Comparison of ENCODE assay signal across 8 cellular contexts in the genomic region with DNA sequence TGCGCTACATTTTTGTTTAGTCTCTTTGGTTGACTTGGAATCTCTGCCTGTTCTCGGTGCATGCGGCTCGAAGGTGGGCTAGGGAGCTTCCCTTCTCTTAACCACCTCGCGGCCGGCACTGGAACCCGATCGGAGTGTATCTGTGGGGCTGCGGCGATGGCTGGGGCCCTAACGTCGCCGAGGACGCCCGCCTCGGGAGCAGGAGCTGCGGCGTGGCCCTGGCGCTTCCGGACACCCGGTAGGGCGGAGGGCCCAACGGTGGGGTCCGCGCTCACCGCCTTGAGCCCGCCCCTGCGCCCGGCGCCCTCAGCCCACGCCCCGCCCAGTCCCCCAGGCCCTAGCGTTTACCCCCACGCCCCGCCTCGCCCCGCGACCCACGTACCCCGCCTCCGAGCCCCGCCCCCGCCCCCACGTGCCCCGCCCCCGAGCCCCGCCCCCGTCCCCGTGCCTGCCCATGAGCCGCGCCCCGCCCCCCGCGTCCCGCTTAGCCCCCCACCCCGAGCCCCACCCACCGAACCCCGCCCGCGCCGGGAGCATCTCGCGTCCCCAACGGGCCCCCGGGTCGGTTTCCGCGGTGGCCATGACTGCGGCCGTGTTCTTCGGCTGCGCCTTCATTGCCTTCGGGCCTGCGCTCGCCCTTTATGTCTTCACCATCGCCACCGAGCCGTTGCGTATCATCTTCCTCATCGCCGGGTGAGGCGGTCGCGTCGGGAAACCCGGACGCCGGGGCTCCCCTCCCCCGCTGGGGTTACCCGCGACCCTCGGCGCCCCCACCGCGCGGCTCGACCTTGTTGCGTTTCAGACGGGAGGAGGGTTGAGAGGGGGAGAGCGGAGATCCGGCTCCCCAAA. TPM values are rescaled to one million over a fixed set of nuclear protein-coding genes. Genes with fewer than 3 reads are reported as not detected.
A peak's percentile ranks its signal among the peaks of the same experiment; 100 is the strongest.
DNase-seq lines count a peak whose midpoint lies in the region; ATAC-seq and TF ChIP-seq lines count a peak whose summit lies in the region.

A gene (plus strand): TSS at position 562 of the 849 bp plus-strand sequence. CDS start 19 bp downstream, at position 581.

- ATAC-seq in HG03520 (IDR thresholded peaks at IDR 0.05; ENCODE audit: unreplicated experiment) = peak; percentile 68

- peaks cover 3% of the 10 kb centered on the region for H3K36me3 Mint-ChIP-seq in endothelial cell (ENCODE audit: low read depth, unreplicated experiment)

- TF ChIP-seq CTCF in endothelial cell (IDR thresholded peaks at IDR 0.05; ENCODE audit: unreplicated experiment) = no peak

- no peaks in the 10 kb centered on the region for H3K27me3 Mint-ChIP-seq in endothelial cell (ENCODE audit: unreplicated experiment)

- H3K4me3 Mint-ChIP-seq in endothelial cell (ENCODE audit: unreplicated experiment) = peak within 1 kb of the TSS; percentile 90

- H3K4me1 Mint-ChIP-seq in endothelial cell (ENCODE audit: unreplicated experiment) = peaks cover 10% of the 10 kb centered on the region

- TF ChIP-seq POLR2A in GM19193 (IDR thresholded peaks at IDR 0.05; ENCODE audit: extremely low read depth, insufficient read depth, insufficient read length) = peak; percentile 75

- DNase-seq in Ammon's horn (ENCODE audit: low spot score) (peak; percentile 88), NOMO-1 treated with DMSO at 0.1 percent for 48 hours (lab: John Stamatoyannopoulos, UW; ENCODE audit: unreplicated experiment) (peak; percentile 88), endothelial cell (ENCODE audit: low spot score) (peak; percentile 68), midbrain (lab: John Stamatoyannopoulos, UW) (peak; percentile 80)
- DNase-seq in activated CD8-positive, alpha-beta memory T cell treated with anti-CD3 and anti-CD28 coated beads, Interleukin-2, amount 50 U/mL, for 24 hours (ENCODE audit: extremely low read depth) = peak; percentile 33
- DNase-seq in stimulated activated CD8-positive, alpha-beta memory T cell treated with anti-CD3 and anti-CD28 coated beads, Interleukin-2, amount 100 ng/mL, for 48 hours (ENCODE audit: low read depth in 2 of 2) = peak; percentile 60 to 61

- peak within 1 kb of the TSS; percentile 12 for H3K27ac Mint-ChIP-seq in endothelial cell (ENCODE audit: unreplicated experiment)

- no peaks in the 10 kb centered on the region for H3K9me3 Mint-ChIP-seq in endothelial cell (ENCODE audit: unreplicated experiment)

RNA-seq across cellular contexts. Expression of the gene that starts here (rescaled TPM):
- 26.3 TPM for total RNA-seq in endothelial cell (ENCODE audit: unreplicated experiment)

Comparison
In these comparisons a context has a peak if more than half of its experiments do, and no peak if none do; other contexts are left out.
1. Peak in every context shown above with its lines: DNase-seq and ATAC-seq.
2. DNase-seq: peak in every context shown above with its lines; median percentile 88 in Ammon's horn; 88 in NOMO-1 treated with DMSO at 0.1 percent for 48 hours; 80 in midbrain; 68 in endothelial cell; 60 in stimulated activated CD8-positive, alpha-beta memory T cell treated with anti-CD3 and anti-CD28 coated beads, Interleukin-2, amount 100 ng/mL, for 48 hours; 33 in activated CD8-positive, alpha-beta memory T cell treated with anti-CD3 and anti-CD28 coated beads, Interleukin-2, amount 50 U/mL, for 24 hours.